Comparison of ENCODE assay signal across 11 cellular contexts in genomic region chr7:47328392-47329319, GRCh38.
DNase-seq lines count a peak whose midpoint lies in the region; ATAC-seq and TF ChIP-seq lines count a peak whose summit lies in the region.
"Had no signal": no experiment of that assay in that cellular context is flagged by ENCODE, and none has a peak within 500 bp of the region (broad histone marks: within the 10 kb centered on the region; RNA-seq: fewer than 3 reads in every experiment).

No MANE protein-coding gene starts in this region.

- H3K79me2 ChIP-seq in MM.1S (ENCODE audit: low read length) = peaks cover 51% of the 10 kb centered on the region

- H3K4me1 ChIP-seq in aorta (ENCODE audit: control insufficient read depth in 1 of 2, insufficient read depth in 2 of 2, low read length in 2 of 2) (peaks cover 4 to 5% of the 10 kb centered on the region in 2 donors), MM.1S (ENCODE audit: low read length) (no peaks in the 10 kb centered on the region)

- H3K9me2 ChIP-seq in MM.1S (replicated peaks; ENCODE audit: insufficient read depth, low read length) = no peaks in the 10 kb centered on the region

- ATAC-seq in aorta (ENCODE audit: low FRiP score) (peak; percentile 45), HG03280 (IDR thresholded peaks at IDR 0.05; ENCODE audit: unreplicated experiment) (no peak)

- no peaks in the 10 kb centered on the region for H3K9me3 ChIP-seq in aorta (ENCODE audit: control insufficient read depth, low read length)
- H3K9me3 ChIP-seq in MM.1S (replicated peaks; ENCODE audit: insufficient read depth, low read length) = no peaks in the 10 kb centered on the region

- TF ChIP-seq CTCF in fibroblast of pulmonary artery (IDR thresholded peaks at IDR 0.05; ENCODE audit: low read length, missing control alignments) = no peak
- no peak for TF ChIP-seq CTCF in nephron progenitor cell (IDR thresholded peaks at IDR 0.05)
- no peak for TF ChIP-seq CTCF in MM.1S (IDR thresholded peaks at IDR 0.05; ENCODE audit: low read length)

- H3K27me3 ChIP-seq in aorta (ENCODE audit: control insufficient read depth in 1 of 2, insufficient read depth in 2 of 2, low read length in 1 of 2) (no peaks in the 10 kb centered on the region), MM.1S (replicated peaks; ENCODE audit: insufficient read depth, low read length) (no peaks in the 10 kb centered on the region)

- H3K4me3 Mint-ChIP-seq in T-helper 2 cell treated with Interferon-gamma antibody and Interleukin-4, amounts not matched to agents 5 μg/mL and 100 μg/mL, for 36 hours = no peak overlapping the region
- H3K4me3 Mint-ChIP-seq in nephron progenitor cell = peak overlapping the region; percentile 82

- H3K9me3 Mint-ChIP-seq in T-helper 2 cell treated with Interferon-gamma antibody and Interleukin-4, amounts not matched to agents 5 μg/mL and 100 μg/mL, for 36 hours = no peaks in the 10 kb centered on the region
- H3K9me3 Mint-ChIP-seq in nephron progenitor cell = peaks cover 8% of the 10 kb centered on the region

- H2AFZ ChIP-seq in MM.1S (ENCODE audit: low read length) = no peak overlapping the region

- no peak for DNase-seq in T-helper 2 cell treated with Interferon-gamma antibody and Interleukin-4, amounts not matched to agents 5 μg/mL and 100 μg/mL, for 36 hours (ENCODE audit: low spot score)
- no peak for DNase-seq in T-helper 2 cell
- DNase-seq in fibroblast of pulmonary artery (ENCODE audit: low read depth) = no peak
- no peak for DNase-seq in nephron progenitor cell
- peak in 1 of 2 donors; percentile 19 for DNase-seq in aorta
- DNase-seq in MM.1S = no peak
- no peak for DNase-seq in globus pallidus (ENCODE audit: low spot score)
- DNase-seq: ACHN; activated gamma-delta T cell; stimulated activated CD4-positive, alpha-beta T cell treated with anti-CD3 and anti-CD28 coated beads, Interleukin-1b, Interleukin-23, amount 100 ng/mL, for 48 hours had no signal

- no peak overlapping the region for H3K9ac ChIP-seq in MM.1S (ENCODE audit: low read length)

- no peak overlapping the region for H3K4me2 ChIP-seq in MM.1S (ENCODE audit: low read depth, low read length)

- intact Hi-C loops in aorta (cut with DNase I) = no loop called here

- H3K4me3 ChIP-seq in fibroblast of pulmonary artery (replicated peaks; ENCODE audit: low read depth, low read length) (peak overlapping the region; percentile 53), aorta (ENCODE audit: low read length in 2 of 2) (no peak overlapping the region), MM.1S (ENCODE audit: low read length) (no peak overlapping the region)

- WGBS in aorta, 2 donors = 50% methylated on average over 7 of the region's 7 CpGs

- H3K27ac Mint-ChIP-seq in T-helper 2 cell treated with Interferon-gamma antibody and Interleukin-4, amounts not matched to agents 5 μg/mL and 100 μg/mL, for 36 hours = peak overlapping the region; percentile 55
- H3K27ac Mint-ChIP-seq in nephron progenitor cell = peak overlapping the region; percentile 98

- no peaks in the 10 kb centered on the region for H3K4me1 Mint-ChIP-seq in T-helper 2 cell treated with Interferon-gamma antibody and Interleukin-4, amounts not matched to agents 5 μg/mL and 100 μg/mL, for 36 hours (ENCODE audit: low read depth)
- H3K4me1 Mint-ChIP-seq in nephron progenitor cell = peaks cover 97% of the 10 kb centered on the region

- H3K27me3 Mint-ChIP-seq in T-helper 2 cell treated with Interferon-gamma antibody and Interleukin-4, amounts not matched to agents 5 μg/mL and 100 μg/mL, for 36 hours (ENCODE audit: low read depth) = no peaks in the 10 kb centered on the region
- peaks cover 1% of the 10 kb centered on the region for H3K27me3 Mint-ChIP-seq in nephron progenitor cell (ENCODE audit: low read depth, poor library complexity)

- peaks cover 3% of the 10 kb centered on the region; the same call in 1 of the 2 replicates for H3F3A ChIP-seq in MM.1S (ENCODE audit: insufficient read depth, low read length)

- H3K36me3 ChIP-seq in aorta (ENCODE audit: control insufficient read depth in 1 of 2, insufficient read depth in 2 of 2, low read length in 1 of 2) (no peaks in the 10 kb centered on the region), MM.1S (replicated peaks; ENCODE audit: insufficient read depth, low read length) (peaks cover 18% of the 10 kb centered on the region; the same call in 1 of the 2 replicates)

- no peaks in the 10 kb centered on the region for H3K36me3 Mint-ChIP-seq in T-helper 2 cell treated with Interferon-gamma antibody and Interleukin-4, amounts not matched to agents 5 μg/mL and 100 μg/mL, for 36 hours (ENCODE audit: low read depth)
- H3K36me3 Mint-ChIP-seq in nephron progenitor cell (ENCODE audit: low read depth) = peaks cover 15% of the 10 kb centered on the region

- H3K27ac ChIP-seq in aorta (ENCODE audit: low read depth in 1 of 2, low read length in 2 of 2) = peak overlapping the region; percentile 6 to 87
- no peak overlapping the region for H3K27ac ChIP-seq in MM.1S (ENCODE audit: low read length)

- no peaks in the 10 kb centered on the region; the same call in 1 of the 2 replicates for H4K20me1 ChIP-seq in MM.1S (ENCODE audit: insufficient read depth, low read length)
